In the genomic region with DNA sequence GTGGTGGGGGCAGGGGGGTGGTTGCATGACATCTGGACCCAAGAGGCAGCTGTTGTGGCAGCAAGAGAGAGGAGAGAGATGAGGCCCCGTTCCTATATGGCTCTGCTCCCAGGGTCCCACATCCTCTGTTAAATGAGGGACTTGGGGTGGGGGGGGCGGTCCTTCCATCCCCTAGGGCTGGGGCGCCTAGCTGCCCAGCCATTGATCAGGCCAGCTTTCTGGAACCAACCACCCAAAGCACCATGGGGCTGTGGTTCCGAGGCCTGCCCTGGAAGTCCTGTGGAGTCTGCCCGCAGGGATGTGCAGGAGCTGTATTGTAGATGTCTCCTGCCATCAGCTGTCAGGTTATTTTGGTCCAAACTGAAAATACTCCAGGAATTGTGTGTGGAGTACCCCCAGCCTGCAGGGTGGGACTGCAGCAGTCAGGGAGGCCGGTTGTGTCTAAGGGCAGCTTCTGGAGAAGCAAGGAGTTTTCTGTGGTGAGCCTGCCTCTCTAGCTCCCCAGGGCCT, we compare ENCODE assay signal across 1 cellular context.
TF ChIP-seq lines count a peak whose summit lies in the region.

No MANE protein-coding gene starts in this region.

TF ChIP-seq in WTC11, 78 proteins besides CTCF, POLR2A, EP300 and RAD21 (continued from another document):
- TF ChIP-seq, protein P1, sequence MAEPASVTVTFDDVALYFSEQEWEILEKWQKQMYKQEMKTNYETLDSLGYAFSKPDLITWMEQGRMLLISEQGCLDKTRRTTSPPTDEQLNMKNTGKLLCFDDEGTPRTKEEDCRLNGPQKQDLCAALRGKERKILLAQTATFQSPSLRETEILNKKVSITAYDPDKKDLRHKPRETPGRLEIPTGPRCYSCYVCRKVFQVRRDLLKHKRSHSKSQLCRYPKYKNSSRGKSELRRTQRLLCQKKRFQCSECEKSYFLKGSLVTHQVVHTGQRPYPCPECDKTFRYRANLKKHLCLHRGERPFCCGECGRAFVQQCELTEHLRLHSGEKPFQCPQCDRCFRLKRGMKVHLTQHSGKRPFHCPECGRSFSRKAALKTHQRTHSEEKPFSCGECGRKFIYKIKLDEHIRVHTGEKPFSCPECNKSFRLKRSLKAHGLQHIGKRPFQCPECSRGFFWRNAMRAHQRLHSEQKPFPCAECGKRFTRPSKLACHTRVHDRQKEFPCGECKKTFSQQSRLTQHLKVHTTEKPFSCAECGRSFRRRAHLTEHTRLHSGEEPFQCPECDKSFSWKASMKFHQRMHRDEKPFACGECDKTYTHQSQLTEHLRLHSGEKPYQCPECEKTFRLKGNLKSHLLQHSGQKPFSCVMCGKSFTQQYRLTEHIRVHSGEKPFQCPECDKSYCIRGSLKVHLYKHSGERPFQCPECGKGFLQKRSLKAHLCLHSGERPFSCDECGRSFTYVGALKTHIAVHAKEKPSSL (CRISPR knock-in tag; conservative IDR thresholded peaks at IDR 0.05): no peak
- TF ChIP-seq FOXJ3 (CRISPR knock-in tag; IDR thresholded peaks at IDR 0.05; ENCODE audit: borderline replicate concordance) (no peak), ATF1 (CRISPR knock-in tag; IDR thresholded peaks at IDR 0.05) (no peak), ETV6 (CRISPR knock-in tag; IDR thresholded peaks at IDR 0.05) (no peak), IRF2 (CRISPR knock-in tag; IDR thresholded peaks at IDR 0.05; ENCODE audit: borderline replicate concordance, low read depth) (no peak), EMX1 (CRISPR knock-in tag; IDR thresholded peaks at IDR 0.05) (no peak), NFATC4 (CRISPR knock-in tag; IDR thresholded peaks at IDR 0.05) (no peak), NFYB (CRISPR knock-in tag; conservative IDR thresholded peaks at IDR 0.05; ENCODE audit: low read depth) (no peak), ZNF416 (CRISPR knock-in tag; IDR thresholded peaks at IDR 0.05) (no peak)
- TF ChIP-seq, protein P2, sequence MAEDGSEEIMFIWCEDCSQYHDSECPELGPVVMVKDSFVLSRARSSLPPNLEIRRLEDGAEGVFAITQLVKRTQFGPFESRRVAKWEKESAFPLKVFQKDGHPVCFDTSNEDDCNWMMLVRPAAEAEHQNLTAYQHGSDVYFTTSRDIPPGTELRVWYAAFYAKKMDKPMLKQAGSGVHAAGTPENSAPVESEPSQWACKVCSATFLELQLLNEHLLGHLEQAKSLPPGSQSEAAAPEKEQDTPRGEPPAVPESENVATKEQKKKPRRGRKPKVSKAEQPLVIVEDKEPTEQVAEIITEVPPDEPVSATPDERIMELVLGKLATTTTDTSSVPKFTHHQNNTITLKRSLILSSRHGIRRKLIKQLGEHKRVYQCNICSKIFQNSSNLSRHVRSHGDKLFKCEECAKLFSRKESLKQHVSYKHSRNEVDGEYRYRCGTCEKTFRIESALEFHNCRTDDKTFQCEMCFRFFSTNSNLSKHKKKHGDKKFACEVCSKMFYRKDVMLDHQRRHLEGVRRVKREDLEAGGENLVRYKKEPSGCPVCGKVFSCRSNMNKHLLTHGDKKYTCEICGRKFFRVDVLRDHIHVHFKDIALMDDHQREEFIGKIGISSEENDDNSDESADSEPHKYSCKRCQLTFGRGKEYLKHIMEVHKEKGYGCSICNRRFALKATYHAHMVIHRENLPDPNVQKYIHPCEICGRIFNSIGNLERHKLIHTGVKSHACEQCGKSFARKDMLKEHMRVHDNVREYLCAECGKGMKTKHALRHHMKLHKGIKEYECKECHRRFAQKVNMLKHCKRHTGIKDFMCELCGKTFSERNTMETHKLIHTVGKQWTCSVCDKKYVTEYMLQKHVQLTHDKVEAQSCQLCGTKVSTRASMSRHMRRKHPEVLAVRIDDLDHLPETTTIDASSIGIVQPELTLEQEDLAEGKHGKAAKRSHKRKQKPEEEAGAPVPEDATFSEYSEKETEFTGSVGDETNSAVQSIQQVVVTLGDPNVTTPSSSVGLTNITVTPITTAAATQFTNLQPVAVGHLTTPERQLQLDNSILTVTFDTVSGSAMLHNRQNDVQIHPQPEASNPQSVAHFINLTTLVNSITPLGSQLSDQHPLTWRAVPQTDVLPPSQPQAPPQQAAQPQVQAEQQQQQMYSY (CRISPR knock-in tag; IDR thresholded peaks at IDR 0.05): no peak
- TF ChIP-seq, protein P3, sequence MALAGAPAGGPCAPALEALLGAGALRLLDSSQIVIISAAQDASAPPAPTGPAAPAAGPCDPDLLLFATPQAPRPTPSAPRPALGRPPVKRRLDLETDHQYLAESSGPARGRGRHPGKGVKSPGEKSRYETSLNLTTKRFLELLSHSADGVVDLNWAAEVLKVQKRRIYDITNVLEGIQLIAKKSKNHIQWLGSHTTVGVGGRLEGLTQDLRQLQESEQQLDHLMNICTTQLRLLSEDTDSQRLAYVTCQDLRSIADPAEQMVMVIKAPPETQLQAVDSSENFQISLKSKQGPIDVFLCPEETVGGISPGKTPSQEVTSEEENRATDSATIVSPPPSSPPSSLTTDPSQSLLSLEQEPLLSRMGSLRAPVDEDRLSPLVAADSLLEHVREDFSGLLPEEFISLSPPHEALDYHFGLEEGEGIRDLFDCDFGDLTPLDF (CRISPR knock-in tag; IDR thresholded peaks at IDR 0.05): no peak
- TF ChIP-seq, protein P4, sequence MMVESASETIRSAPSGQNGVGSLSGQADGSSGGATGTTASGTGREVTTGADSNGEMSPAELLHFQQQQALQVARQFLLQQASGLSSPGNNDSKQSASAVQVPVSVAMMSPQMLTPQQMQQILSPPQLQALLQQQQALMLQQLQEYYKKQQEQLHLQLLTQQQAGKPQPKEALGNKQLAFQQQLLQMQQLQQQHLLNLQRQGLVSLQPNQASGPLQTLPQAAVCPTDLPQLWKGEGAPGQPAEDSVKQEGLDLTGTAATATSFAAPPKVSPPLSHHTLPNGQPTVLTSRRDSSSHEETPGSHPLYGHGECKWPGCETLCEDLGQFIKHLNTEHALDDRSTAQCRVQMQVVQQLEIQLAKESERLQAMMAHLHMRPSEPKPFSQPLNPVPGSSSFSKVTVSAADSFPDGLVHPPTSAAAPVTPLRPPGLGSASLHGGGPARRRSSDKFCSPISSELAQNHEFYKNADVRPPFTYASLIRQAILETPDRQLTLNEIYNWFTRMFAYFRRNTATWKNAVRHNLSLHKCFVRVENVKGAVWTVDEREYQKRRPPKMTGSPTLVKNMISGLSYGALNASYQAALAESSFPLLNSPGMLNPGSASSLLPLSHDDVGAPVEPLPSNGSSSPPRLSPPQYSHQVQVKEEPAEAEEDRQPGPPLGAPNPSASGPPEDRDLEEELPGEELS (CRISPR knock-in tag; IDR thresholded peaks at IDR 0.05): no peak
